In genomic region chr17:65629234-65629690, GRCh38 we compare ENCODE assay signal across 15 cellular contexts.
DNase-seq lines count a peak whose midpoint lies in the region; ATAC-seq and TF ChIP-seq lines count a peak whose summit lies in the region.
"Had no signal": no experiment of that assay in that cellular context is flagged by ENCODE, and none has a peak within 500 bp of the region (broad histone marks: within the 10 kb centered on the region; RNA-seq: fewer than 3 reads in every experiment).

No MANE protein-coding gene starts in this region.

- no peak overlapping the region for H3K4me3 ChIP-seq in astrocyte of the spinal cord (ENCODE audit: low read depth, low read length)
- no peak overlapping the region for H3K4me3 ChIP-seq in thyroid gland (replicated peaks in 1 of 3)
- H3K4me3 ChIP-seq: ovary, stomach had no signal

- TF ChIP-seq POLR2A in thyroid gland (IDR thresholded peaks at IDR 0.05): no peak

- intact Hi-C loops in thyroid gland (cut with DNase I): no loop called here

- H3K4me1 Mint-ChIP-seq in activated CD8-positive, alpha-beta T cell treated with anti-CD3 and anti-CD28 coated beads, Interleukin-2, amount 10 ng/mL, durations not matched to agents 7 days and 5 days (ENCODE audit: low read depth): no peaks in the 10 kb centered on the region
- H3K4me1 Mint-ChIP-seq: activated CD4-positive, alpha-beta T cell treated with anti-CD3 and anti-CD28 coated beads, Interleukin-2, amount 10 ng/mL, durations not matched to agents 7 days and 5 days had no signal

- peak overlapping the region; percentile 61 to 78 (median 69) for H3K27ac ChIP-seq in thyroid gland

- no peak overlapping the region for H3K27ac Mint-ChIP-seq in activated CD8-positive, alpha-beta T cell treated with anti-CD3 and anti-CD28 coated beads, Interleukin-2, amount 10 ng/mL, durations not matched to agents 7 days and 5 days
- H3K27ac Mint-ChIP-seq: activated CD4-positive, alpha-beta T cell treated with anti-CD3 and anti-CD28 coated beads, Interleukin-2, amount 10 ng/mL, durations not matched to agents 7 days and 5 days had no signal

- no peak overlapping the region for H3K4me3 Mint-ChIP-seq in activated CD8-positive, alpha-beta T cell treated with anti-CD3 and anti-CD28 coated beads, Interleukin-2, amount 10 ng/mL, durations not matched to agents 7 days and 5 days
- H3K4me3 Mint-ChIP-seq: activated CD4-positive, alpha-beta T cell treated with anti-CD3 and anti-CD28 coated beads, Interleukin-2, amount 10 ng/mL, durations not matched to agents 7 days and 5 days had no signal

- no peaks in the 10 kb centered on the region for H3K36me3 Mint-ChIP-seq in activated CD8-positive, alpha-beta T cell treated with anti-CD3 and anti-CD28 coated beads, Interleukin-2, amount 10 ng/mL, durations not matched to agents 7 days and 5 days (ENCODE audit: low read depth)

- in situ Hi-C loops in astrocyte of the spinal cord (cut with HindIII; ENCODE audit: low sequenced_read_pairs): no loop called here

- H3K4me1 ChIP-seq in thyroid gland: peaks cover 25 to 45% of the 10 kb centered on the region in 2 donors

- H3K9me3 Mint-ChIP-seq in activated CD8-positive, alpha-beta T cell treated with anti-CD3 and anti-CD28 coated beads, Interleukin-2, amount 10 ng/mL, durations not matched to agents 7 days and 5 days (ENCODE audit: insufficient read depth): no peaks in the 10 kb centered on the region
- H3K9me3 Mint-ChIP-seq: activated CD4-positive, alpha-beta T cell treated with anti-CD3 and anti-CD28 coated beads, Interleukin-2, amount 10 ng/mL, durations not matched to agents 7 days and 5 days had no signal

- WGBS in thyroid gland, 2 donors: 56 to 61% methylated on average over 5 of the region's 5 CpGs

- peaks cover 6% of the 10 kb centered on the region for H3K27me3 Mint-ChIP-seq in activated CD8-positive, alpha-beta T cell treated with anti-CD3 and anti-CD28 coated beads, Interleukin-2, amount 10 ng/mL, durations not matched to agents 7 days and 5 days (ENCODE audit: low read depth)

- no peak for ATAC-seq in GM18867 (IDR thresholded peaks at IDR 0.05; ENCODE audit: unreplicated experiment)
- ATAC-seq in activated CD8-positive, alpha-beta T cell treated with anti-CD3 and anti-CD28 coated beads, Interleukin-2, amount 10 ng/mL, durations not matched to agents 7 days and 5 days: no peak
- ATAC-seq in GM18498 (IDR thresholded peaks at IDR 0.05; ENCODE audit: unreplicated experiment): no peak
- ATAC-seq: HCT116 had no signal

- DNase-seq in NCI-H2171 treated with DMSO at 0.1 percent for 48 hours (lab: John Stamatoyannopoulos, UW) (peak; percentile 7), NCI-H2171 (lab: John Stamatoyannopoulos, UW) (no peak), NCI-H345 (lab: John Stamatoyannopoulos, UW) (peak; percentile 72), astrocyte of the spinal cord (ENCODE audit: low read depth, low spot score) (peak; percentile 13), thyroid gland (no peak)
- no peak for DNase-seq in activated CD8-positive, alpha-beta T cell treated with anti-CD3 and anti-CD28 coated beads, Interleukin-2, amount 10 ng/mL, durations not matched to agents 7 days and 5 days
- DNase-seq: ACHN; activated CD4-positive, alpha-beta T cell treated with anti-CD3 and anti-CD28 coated beads, Interleukin-2, amount 10 ng/mL, durations not matched to agents 7 days and 5 days; NCI-H526; ovary; stomach; T-helper 2 cell had no signal

- no peak for TF ChIP-seq CTCF in astrocyte of the spinal cord (IDR thresholded peaks at IDR 0.05; ENCODE audit: low read depth, low read length)
- TF ChIP-seq CTCF in thyroid gland (IDR thresholded peaks at IDR 0.05): no peak

- no peaks in the 10 kb centered on the region for H3K9me3 ChIP-seq in thyroid gland
- H3K9me3 ChIP-seq: ovary, stomach had no signal

- CTCF ChIA-PET in activated CD8-positive, alpha-beta T cell treated with anti-CD3 and anti-CD28 coated beads, Interleukin-2, amount 10 ng/mL, durations not matched to agents 7 days and 5 days (lab: Charles Lee): no interaction called here

- H3K36me3 ChIP-seq in thyroid gland: no peaks in the 10 kb centered on the region
- H3K36me3 ChIP-seq: ovary, stomach had no signal

- H3K27me3 ChIP-seq in thyroid gland: no peaks in the 10 kb centered on the region
- H3K27me3 ChIP-seq: ovary, stomach had no signal

- POLR2A ChIA-PET in activated CD8-positive, alpha-beta T cell treated with anti-CD3 and anti-CD28 coated beads, Interleukin-2, amount 10 ng/mL, durations not matched to agents 7 days and 5 days (lab: Charles Lee): no interaction called here

Comparison
In these comparisons a context has a peak if more than half of its experiments do, and no peak if none do; other contexts are left out.
1. DNase-seq: peak in NCI-H2171 treated with DMSO at 0.1 percent for 48 hours (single experiment), NCI-H345 (single experiment) and astrocyte of the spinal cord (single experiment); none in NCI-H2171 (single experiment), thyroid gland (0 of 2) and activated CD8-positive, alpha-beta T cell treated with anti-CD3 and anti-CD28 coated beads, Interleukin-2, amount 10 ng/mL, durations not matched to agents 7 days and 5 days (single experiment).